1 cellular context compared by ENCODE assay signal in genomic region chr7:50792342-50793114, GRCh38.
TF ChIP-seq lines count a peak whose summit lies in the region.

No MANE protein-coding gene starts in this region.

TF ChIP-seq in K562, 482 proteins besides CTCF, POLR2A, EP300 and RAD21 (continued from another document and continues in another):
- TF ChIP-seq, protein P1, sequence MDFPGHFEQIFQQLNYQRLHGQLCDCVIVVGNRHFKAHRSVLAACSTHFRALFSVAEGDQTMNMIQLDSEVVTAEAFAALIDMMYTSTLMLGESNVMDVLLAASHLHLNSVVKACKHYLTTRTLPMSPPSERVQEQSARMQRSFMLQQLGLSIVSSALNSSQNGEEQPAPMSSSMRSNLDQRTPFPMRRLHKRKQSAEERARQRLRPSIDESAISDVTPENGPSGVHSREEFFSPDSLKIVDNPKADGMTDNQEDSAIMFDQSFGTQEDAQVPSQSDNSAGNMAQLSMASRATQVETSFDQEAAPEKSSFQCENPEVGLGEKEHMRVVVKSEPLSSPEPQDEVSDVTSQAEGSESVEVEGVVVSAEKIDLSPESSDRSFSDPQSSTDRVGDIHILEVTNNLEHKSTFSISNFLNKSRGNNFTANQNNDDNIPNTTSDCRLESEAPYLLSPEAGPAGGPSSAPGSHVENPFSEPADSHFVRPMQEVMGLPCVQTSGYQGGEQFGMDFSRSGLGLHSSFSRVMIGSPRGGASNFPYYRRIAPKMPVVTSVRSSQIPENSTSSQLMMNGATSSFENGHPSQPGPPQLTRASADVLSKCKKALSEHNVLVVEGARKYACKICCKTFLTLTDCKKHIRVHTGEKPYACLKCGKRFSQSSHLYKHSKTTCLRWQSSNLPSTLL (IDR thresholded peaks at IDR 0.05) = no peak
- TF ChIP-seq TBL1XR1 (IDR thresholded peaks at IDR 0.05; ENCODE audit: low read length in 2 of 2) (no peak), POLR2H (tag; IDR thresholded peaks at IDR 0.05; ENCODE audit: low read depth) (peak; percentile 74), ZBTB2 (IDR thresholded peaks at IDR 0.05) (no peak), ZNF316 (IDR thresholded peaks at IDR 0.05) (no peak), ZNF778 (CRISPR knock-in tag; IDR thresholded peaks at IDR 0.05) (no peak), NEUROD1 (IDR thresholded peaks at IDR 0.05; ENCODE audit: borderline replicate concordance, low read depth, low read length, partially characterized antibody) (no peak), LCOR (CRISPR knock-in tag; IDR thresholded peaks at IDR 0.05) (no peak), ZNF57 (CRISPR knock-in tag; IDR thresholded peaks at IDR 0.05) (no peak), THRA (IDR thresholded peaks at IDR 0.05) (no peak), RBM34 (IDR thresholded peaks at IDR 0.05; ENCODE audit: borderline replicate concordance, insufficient read depth, low read length) (no peak), L3MBTL2 (IDR thresholded peaks at IDR 0.05) (peak; percentile 69; the same call in 1 of the 2 replicates), TGIF2 (CRISPR knock-in tag; IDR thresholded peaks at IDR 0.05) (no peak), ESRRB (CRISPR knock-in tag; IDR thresholded peaks at IDR 0.05; ENCODE audit: borderline replicate concordance) (no peak), ZNF224 (CRISPR knock-in tag; IDR thresholded peaks at IDR 0.05) (no peak), SMARCA5 (IDR thresholded peaks at IDR 0.05) (no peak), MAZ (CRISPR knock-in tag; conservative IDR thresholded peaks at IDR 0.05 in 1 of 2, IDR thresholded peaks at IDR 0.05 in 1 of 2) (no peak; a peak in 1 of 4 replicates), GABPB1 (CRISPR knock-in tag; IDR thresholded peaks at IDR 0.05) (no peak), ZNF124 (CRISPR knock-in tag; IDR thresholded peaks at IDR 0.05) (no peak), HNRNPL (IDR thresholded peaks at IDR 0.05; ENCODE audit: low read depth, low read length) (no peak), SAFB2 (IDR thresholded peaks at IDR 0.05; ENCODE audit: borderline replicate concordance, low read depth, low read length, severe bottlenecking) (no peak), ZNF512 (tag; IDR thresholded peaks at IDR 0.05) (no peak), IRF2 (CRISPR knock-in tag; IDR thresholded peaks at IDR 0.05) (no peak), POLR2AphosphoS2 (IDR thresholded peaks at IDR 0.05; ENCODE audit: low read length) (no peak), RHOXF2B (CRISPR knock-in tag; conservative IDR thresholded peaks at IDR 0.05) (no peak), GTF2B (IDR thresholded peaks at IDR 0.05; ENCODE audit: extremely low read depth, insufficient read length) (no peak), HMG20B (CRISPR knock-in tag; IDR thresholded peaks at IDR 0.05) (no peak), HDAC2 (IDR thresholded peaks at IDR 0.05) (0 out of 2 replicates have a peak, but pooled peaks have one; percentile 39), ZEB2 (IDR thresholded peaks at IDR 0.05) (no peak), ELF1 (tag; IDR thresholded peaks at IDR 0.05) (no peak), SOX6 (IDR thresholded peaks at IDR 0.05) (no peak), ZNF583 (CRISPR knock-in tag; IDR thresholded peaks at IDR 0.05) (no peak), HSF4 (CRISPR knock-in tag; IDR thresholded peaks at IDR 0.05; ENCODE audit: borderline replicate concordance) (no peak), SMARCB1 (IDR thresholded peaks at IDR 0.05; ENCODE audit: insufficient read length, low read depth) (no peak), SMAD2 (IDR thresholded peaks at IDR 0.05; ENCODE audit: low read depth, low read length) (no peak), SUPT5H (IDR thresholded peaks at IDR 0.05) (no peak), BACH1 (tag; IDR thresholded peaks at IDR 0.05) (0 out of 2 replicates have a peak, but pooled peaks have one; percentile 6), ZNF23 (CRISPR knock-in tag; IDR thresholded peaks at IDR 0.05) (no peak), CBX3 (IDR thresholded peaks at IDR 0.05; ENCODE audit: borderline replicate concordance in 1 of 2, low read length in 2 of 2) (0 out of 3 replicates have a peak, but pooled peaks of 1 of the 2 experiments have one; percentile 34), THRAP3 (IDR thresholded peaks at IDR 0.05; ENCODE audit: borderline replicate concordance) (no peak)
- TF ChIP-seq, protein P2, sequence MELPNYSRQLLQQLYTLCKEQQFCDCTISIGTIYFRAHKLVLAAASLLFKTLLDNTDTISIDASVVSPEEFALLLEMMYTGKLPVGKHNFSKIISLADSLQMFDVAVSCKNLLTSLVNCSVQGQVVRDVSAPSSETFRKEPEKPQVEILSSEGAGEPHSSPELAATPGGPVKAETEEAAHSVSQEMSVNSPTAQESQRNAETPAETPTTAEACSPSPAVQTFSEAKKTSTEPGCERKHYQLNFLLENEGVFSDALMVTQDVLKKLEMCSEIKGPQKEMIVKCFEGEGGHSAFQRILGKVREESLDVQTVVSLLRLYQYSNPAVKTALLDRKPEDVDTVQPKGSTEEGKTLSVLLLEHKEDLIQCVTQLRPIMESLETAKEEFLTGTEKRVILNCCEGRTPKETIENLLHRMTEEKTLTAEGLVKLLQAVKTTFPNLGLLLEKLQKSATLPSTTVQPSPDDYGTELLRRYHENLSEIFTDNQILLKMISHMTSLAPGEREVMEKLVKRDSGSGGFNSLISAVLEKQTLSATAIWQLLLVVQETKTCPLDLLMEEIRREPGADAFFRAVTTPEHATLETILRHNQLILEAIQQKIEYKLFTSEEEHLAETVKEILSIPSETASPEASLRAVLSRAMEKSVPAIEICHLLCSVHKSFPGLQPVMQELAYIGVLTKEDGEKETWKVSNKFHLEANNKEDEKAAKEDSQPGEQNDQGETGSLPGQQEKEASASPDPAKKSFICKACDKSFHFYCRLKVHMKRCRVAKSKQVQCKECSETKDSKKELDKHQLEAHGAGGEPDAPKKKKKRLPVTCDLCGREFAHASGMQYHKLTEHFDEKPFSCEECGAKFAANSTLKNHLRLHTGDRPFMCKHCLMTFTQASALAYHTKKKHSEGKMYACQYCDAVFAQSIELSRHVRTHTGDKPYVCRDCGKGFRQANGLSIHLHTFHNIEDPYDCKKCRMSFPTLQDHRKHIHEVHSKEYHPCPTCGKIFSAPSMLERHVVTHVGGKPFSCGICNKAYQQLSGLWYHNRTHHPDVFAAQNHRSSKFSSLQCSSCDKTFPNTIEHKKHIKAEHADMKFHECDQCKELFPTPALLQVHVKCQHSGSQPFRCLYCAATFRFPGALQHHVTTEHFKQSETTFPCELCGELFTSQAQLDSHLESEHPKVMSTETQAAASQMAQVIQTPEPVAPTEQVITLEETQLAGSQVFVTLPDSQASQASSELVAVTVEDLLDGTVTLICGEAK (IDR thresholded peaks at IDR 0.05) = no peak
- TF ChIP-seq, protein P2 (CRISPR knock-in tag; IDR thresholded peaks at IDR 0.05) = no peak
- TF ChIP-seq, protein P3, sequence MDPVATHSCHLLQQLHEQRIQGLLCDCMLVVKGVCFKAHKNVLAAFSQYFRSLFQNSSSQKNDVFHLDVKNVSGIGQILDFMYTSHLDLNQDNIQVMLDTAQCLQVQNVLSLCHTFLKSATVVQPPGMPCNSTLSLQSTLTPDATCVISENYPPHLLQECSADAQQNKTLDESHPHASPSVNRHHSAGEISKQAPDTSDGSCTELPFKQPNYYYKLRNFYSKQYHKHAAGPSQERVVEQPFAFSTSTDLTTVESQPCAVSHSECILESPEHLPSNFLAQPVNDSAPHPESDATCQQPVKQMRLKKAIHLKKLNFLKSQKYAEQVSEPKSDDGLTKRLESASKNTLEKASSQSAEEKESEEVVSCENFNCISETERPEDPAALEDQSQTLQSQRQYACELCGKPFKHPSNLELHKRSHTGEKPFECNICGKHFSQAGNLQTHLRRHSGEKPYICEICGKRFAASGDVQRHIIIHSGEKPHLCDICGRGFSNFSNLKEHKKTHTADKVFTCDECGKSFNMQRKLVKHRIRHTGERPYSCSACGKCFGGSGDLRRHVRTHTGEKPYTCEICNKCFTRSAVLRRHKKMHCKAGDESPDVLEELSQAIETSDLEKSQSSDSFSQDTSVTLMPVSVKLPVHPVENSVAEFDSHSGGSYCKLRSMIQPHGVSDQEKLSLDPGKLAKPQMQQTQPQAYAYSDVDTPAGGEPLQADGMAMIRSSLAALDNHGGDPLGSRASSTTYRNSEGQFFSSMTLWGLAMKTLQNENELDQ (CRISPR knock-in tag; IDR thresholded peaks at IDR 0.05; ENCODE audit: borderline replicate concordance) = no peak
- TF ChIP-seq, protein P4, sequence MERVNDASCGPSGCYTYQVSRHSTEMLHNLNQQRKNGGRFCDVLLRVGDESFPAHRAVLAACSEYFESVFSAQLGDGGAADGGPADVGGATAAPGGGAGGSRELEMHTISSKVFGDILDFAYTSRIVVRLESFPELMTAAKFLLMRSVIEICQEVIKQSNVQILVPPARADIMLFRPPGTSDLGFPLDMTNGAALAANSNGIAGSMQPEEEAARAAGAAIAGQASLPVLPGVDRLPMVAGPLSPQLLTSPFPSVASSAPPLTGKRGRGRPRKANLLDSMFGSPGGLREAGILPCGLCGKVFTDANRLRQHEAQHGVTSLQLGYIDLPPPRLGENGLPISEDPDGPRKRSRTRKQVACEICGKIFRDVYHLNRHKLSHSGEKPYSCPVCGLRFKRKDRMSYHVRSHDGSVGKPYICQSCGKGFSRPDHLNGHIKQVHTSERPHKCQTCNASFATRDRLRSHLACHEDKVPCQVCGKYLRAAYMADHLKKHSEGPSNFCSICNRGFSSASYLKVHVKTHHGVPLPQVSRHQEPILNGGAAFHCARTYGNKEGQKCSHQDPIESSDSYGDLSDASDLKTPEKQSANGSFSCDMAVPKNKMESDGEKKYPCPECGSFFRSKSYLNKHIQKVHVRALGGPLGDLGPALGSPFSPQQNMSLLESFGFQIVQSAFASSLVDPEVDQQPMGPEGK (CRISPR knock-in tag; IDR thresholded peaks at IDR 0.05; ENCODE audit: borderline replicate concordance) = no peak
- TF ChIP-seq, protein P5, sequence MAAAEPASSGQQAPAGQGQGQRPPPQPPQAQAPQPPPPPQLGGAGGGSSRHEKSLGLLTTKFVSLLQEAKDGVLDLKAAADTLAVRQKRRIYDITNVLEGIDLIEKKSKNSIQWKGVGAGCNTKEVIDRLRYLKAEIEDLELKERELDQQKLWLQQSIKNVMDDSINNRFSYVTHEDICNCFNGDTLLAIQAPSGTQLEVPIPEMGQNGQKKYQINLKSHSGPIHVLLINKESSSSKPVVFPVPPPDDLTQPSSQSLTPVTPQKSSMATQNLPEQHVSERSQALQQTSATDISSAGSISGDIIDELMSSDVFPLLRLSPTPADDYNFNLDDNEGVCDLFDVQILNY (CRISPR knock-in tag; IDR thresholded peaks at IDR 0.05) = no peak
